19 cellular contexts compared by ENCODE assay signal in the genomic region with DNA sequence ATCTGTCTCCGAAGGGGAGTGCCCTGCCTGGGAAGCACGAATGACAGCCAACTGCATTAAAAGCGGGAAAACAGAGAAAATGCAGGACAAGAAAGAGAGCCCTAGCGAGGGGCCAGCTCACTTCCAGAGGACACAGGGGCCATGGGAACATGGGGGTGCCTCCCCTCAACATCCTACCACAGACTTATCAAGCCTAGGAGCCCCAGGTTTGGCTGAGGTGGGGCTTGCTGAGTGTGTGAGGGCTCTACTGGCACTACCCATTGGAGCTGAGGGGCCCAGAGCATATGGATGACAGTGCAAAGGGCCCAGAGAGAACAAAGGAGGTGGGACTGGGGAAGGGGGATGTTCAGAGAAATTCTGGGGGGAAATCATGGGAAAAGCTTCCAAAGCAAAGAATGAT.
"Had no signal": no experiment of that assay in that cellular context is flagged by ENCODE, and none has a peak within 500 bp of the region (broad histone marks: within the 10 kb centered on the region; RNA-seq: fewer than 3 reads in every experiment).

No MANE protein-coding gene starts in this region.

- H3K4me1 ChIP-seq: lower lobe of right lung, pancreas, right lobe of liver, thyroid gland had no signal

- H3K27me3 ChIP-seq: right lobe of liver, thyroid gland had no signal

- DNase-seq: dermis blood vessel endothelial cell; effector memory CD8-positive, alpha-beta T cell; hypothalamus; immature natural killer cell; left ventricle myocardium superior; lower lobe of right lung; natural killer cell; occipital lobe; right lobe of liver; small intestine; stimulated activated CD4-positive, alpha-beta T cell treated with anti-CD3 and anti-CD28 coated beads, Interleukin-12 subunit alpha, Interleukin-12 subunit beta, amount 100 ng/mL, for 4 hours; stimulated activated CD4-positive, alpha-beta T cell treated with anti-CD3 and anti-CD28 coated beads, Interleukin-1b, Interleukin-23, amount 100 ng/mL, for 48 hours; stimulated activated CD4-positive, alpha-beta T cell treated with anti-CD3 and anti-CD28 coated beads, Interleukin-4, amount 100 ng/mL, for 1 hour; stimulated activated CD8-positive, alpha-beta memory T cell treated with anti-CD3 and anti-CD28 coated beads, Interleukin-4, amount 100 ng/mL, for 48 hours; stimulated activated naive CD4-positive, alpha-beta T cell; stimulated activated naive CD8-positive, alpha-beta T cell treated with anti-CD3 and anti-CD28 coated beads, Interleukin-15, amount 100 ng/mL, for 72 hours; thyroid gland; trophoblast cell had no signal

- ATAC-seq: effector memory CD8-positive, alpha-beta T cell; left ventricle myocardium superior; lower lobe of right lung; natural killer cell; pancreas; right lobe of liver; stimulated activated naive CD8-positive, alpha-beta T cell treated with anti-CD3 and anti-CD28 coated beads, Interleukin-15, amount 100 ng/mL, for 72 hours had no signal

- H3K4me3 ChIP-seq: lower lobe of right lung, pancreas, right lobe of liver, thyroid gland had no signal

- H3K36me3 ChIP-seq: lower lobe of right lung, pancreas, right lobe of liver, thyroid gland had no signal

- H3K27ac ChIP-seq: lower lobe of right lung, pancreas, right lobe of liver, thyroid gland had no signal

- H3K9me3 ChIP-seq: lower lobe of right lung, pancreas, right lobe of liver, thyroid gland had no signal
